In the genomic region with DNA sequence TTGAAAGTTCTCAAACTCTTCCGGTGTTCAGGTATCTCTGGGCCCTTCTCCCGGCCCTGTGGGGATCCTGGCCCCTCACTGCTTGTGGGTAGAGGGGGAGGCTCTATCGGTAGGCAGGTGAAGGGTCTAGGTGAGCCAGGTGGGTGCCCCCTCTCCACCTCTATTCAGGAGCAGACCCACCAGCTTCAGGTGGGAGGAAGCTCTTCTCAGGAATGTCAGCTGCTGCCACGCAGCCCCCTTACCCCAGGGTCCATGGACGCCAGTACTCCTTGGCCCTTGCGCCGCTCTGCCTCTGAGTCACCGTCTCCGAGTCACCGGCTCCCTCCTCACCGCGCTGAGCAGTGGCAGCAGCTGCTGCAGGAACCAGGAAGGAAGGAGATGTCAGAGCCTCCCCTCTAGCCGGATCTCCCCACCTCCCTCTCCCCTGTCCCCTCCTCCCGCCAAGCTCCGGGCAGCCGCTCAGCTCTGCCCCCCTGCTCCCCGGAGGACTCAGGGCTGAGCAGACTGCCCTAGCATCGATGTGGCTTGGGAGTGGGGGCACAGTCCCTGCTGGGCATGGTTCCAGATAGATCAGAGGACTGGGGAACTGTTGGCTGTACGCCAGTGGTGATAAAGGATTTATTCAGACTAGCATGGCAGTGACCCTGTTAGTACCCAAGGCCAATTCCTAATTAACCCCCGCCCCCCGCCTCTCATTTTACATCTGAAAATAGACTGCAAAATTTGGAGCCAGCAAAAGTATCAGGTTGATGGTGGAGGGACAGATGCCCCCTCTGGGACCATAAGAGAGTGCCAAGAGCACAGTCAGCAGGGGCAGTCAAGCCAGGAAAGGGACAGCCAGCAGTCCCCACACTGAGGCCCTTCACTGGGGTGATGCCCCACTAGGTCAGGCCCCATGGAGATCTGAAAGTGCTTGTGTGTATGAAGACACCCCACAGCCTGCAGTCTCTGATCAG, we compare ENCODE assay signal across 1 cellular context.
TF ChIP-seq lines count a peak whose summit lies in the region.

A gene with protein sequence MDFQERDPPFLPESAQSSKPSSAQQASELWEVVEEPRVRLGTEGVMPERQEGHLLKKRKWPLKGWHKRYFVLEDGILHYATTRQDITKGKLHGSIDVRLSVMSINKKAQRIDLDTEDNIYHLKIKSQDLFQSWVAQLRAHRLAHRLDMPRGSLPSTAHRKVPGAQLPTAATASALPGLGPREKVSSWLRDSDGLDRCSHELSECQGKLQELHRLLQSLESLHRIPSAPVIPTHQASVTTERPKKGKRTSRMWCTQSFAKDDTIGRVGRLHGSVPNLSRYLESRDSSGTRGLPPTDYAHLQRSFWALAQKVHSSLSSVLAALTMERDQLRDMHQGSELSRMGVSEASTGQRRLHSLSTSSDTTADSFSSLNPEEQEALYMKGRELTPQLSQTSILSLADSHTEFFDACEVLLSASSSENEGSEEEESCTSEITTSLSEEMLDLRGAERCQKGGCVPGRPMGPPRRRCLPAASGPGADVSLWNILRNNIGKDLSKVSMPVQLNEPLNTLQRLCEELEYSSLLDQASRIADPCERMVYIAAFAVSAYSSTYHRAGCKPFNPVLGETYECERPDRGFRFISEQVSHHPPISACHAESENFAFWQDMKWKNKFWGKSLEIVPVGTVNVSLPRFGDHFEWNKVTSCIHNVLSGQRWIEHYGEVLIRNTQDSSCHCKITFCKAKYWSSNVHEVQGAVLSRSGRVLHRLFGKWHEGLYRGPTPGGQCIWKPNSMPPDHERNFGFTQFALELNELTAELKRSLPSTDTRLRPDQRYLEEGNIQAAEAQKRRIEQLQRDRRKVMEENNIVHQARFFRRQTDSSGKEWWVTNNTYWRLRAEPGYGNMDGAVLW (minus strand): TSS at position 371 of the 956 bp plus-strand sequence. CDS start 1,516 bp downstream, outside the sequence.

TF ChIP-seq in HepG2, 621 proteins besides CTCF, POLR2A, EP300 and RAD21 (continued from another document and continues in another):
- TF ChIP-seq, protein P1, sequence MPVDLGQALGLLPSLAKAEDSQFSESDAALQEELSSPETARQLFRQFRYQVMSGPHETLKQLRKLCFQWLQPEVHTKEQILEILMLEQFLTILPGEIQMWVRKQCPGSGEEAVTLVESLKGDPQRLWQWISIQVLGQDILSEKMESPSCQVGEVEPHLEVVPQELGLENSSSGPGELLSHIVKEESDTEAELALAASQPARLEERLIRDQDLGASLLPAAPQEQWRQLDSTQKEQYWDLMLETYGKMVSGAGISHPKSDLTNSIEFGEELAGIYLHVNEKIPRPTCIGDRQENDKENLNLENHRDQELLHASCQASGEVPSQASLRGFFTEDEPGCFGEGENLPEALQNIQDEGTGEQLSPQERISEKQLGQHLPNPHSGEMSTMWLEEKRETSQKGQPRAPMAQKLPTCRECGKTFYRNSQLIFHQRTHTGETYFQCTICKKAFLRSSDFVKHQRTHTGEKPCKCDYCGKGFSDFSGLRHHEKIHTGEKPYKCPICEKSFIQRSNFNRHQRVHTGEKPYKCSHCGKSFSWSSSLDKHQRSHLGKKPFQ (CRISPR knock-in tag; IDR thresholded peaks at IDR 0.05; ENCODE audit: insufficient replicate concordance): no peak
- TF ChIP-seq DNMT1 (CRISPR knock-in tag; IDR thresholded peaks at IDR 0.05): no peak
- TF ChIP-seq KDM6A (CRISPR knock-in tag; IDR thresholded peaks at IDR 0.05; ENCODE audit: low read depth): no peak
- no peak for TF ChIP-seq PRPF4 (IDR thresholded peaks at IDR 0.05; ENCODE audit: low read depth, low read length, poor library complexity, severe bottlenecking)
- TF ChIP-seq FOXO1 (CRISPR knock-in tag; IDR thresholded peaks at IDR 0.05): no peak; the same call in 1 of the 2 replicates
- TF ChIP-seq DR1 (CRISPR knock-in tag; IDR thresholded peaks at IDR 0.05): peak; percentile 43; the same call in 1 of the 2 replicates
- TF ChIP-seq ZNF589 (CRISPR knock-in tag; conservative IDR thresholded peaks at IDR 0.05): no peak
- TF ChIP-seq THYN1 (CRISPR knock-in tag; IDR thresholded peaks at IDR 0.05; ENCODE audit: borderline replicate concordance, low read depth): 0 out of 2 replicates have a peak, but pooled peaks have one; percentile 41
- TF ChIP-seq ZXDC (CRISPR knock-in tag; IDR thresholded peaks at IDR 0.05): no peak
- no peak for TF ChIP-seq ZKSCAN1 (IDR thresholded peaks at IDR 0.05; ENCODE audit: low read length)
- no peak for TF ChIP-seq KLF12 (CRISPR knock-in tag; IDR thresholded peaks at IDR 0.05; ENCODE audit: borderline replicate concordance)
- no peak for TF ChIP-seq NFE2L1 (CRISPR knock-in tag; IDR thresholded peaks at IDR 0.05; ENCODE audit: borderline replicate concordance)
- TF ChIP-seq ZNF136 (CRISPR knock-in tag; IDR thresholded peaks at IDR 0.05; ENCODE audit: low read depth): peak; percentile 76; the same call in 1 of the 2 replicates
- no peak for TF ChIP-seq ZNF790 (CRISPR knock-in tag; IDR thresholded peaks at IDR 0.05; ENCODE audit: borderline replicate concordance)
- TF ChIP-seq, protein P2, sequence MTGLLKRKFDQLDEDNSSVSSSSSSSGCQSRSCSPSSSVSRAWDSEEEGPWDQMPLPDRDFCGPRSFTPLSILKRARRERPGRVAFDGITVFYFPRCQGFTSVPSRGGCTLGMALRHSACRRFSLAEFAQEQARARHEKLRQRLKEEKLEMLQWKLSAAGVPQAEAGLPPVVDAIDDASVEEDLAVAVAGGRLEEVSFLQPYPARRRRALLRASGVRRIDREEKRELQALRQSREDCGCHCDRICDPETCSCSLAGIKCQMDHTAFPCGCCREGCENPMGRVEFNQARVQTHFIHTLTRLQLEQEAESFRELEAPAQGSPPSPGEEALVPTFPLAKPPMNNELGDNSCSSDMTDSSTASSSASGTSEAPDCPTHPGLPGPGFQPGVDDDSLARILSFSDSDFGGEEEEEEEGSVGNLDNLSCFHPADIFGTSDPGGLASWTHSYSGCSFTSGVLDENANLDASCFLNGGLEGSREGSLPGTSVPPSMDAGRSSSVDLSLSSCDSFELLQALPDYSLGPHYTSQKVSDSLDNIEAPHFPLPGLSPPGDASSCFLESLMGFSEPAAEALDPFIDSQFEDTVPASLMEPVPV (CRISPR knock-in tag; IDR thresholded peaks at IDR 0.05): 0 out of 2 replicates have a peak, but pooled peaks have one; percentile 64
- TF ChIP-seq HNRNPK (IDR thresholded peaks at IDR 0.05; ENCODE audit: low read depth, low read length, poor library complexity, severe bottlenecking): no peak
- TF ChIP-seq, protein P3, sequence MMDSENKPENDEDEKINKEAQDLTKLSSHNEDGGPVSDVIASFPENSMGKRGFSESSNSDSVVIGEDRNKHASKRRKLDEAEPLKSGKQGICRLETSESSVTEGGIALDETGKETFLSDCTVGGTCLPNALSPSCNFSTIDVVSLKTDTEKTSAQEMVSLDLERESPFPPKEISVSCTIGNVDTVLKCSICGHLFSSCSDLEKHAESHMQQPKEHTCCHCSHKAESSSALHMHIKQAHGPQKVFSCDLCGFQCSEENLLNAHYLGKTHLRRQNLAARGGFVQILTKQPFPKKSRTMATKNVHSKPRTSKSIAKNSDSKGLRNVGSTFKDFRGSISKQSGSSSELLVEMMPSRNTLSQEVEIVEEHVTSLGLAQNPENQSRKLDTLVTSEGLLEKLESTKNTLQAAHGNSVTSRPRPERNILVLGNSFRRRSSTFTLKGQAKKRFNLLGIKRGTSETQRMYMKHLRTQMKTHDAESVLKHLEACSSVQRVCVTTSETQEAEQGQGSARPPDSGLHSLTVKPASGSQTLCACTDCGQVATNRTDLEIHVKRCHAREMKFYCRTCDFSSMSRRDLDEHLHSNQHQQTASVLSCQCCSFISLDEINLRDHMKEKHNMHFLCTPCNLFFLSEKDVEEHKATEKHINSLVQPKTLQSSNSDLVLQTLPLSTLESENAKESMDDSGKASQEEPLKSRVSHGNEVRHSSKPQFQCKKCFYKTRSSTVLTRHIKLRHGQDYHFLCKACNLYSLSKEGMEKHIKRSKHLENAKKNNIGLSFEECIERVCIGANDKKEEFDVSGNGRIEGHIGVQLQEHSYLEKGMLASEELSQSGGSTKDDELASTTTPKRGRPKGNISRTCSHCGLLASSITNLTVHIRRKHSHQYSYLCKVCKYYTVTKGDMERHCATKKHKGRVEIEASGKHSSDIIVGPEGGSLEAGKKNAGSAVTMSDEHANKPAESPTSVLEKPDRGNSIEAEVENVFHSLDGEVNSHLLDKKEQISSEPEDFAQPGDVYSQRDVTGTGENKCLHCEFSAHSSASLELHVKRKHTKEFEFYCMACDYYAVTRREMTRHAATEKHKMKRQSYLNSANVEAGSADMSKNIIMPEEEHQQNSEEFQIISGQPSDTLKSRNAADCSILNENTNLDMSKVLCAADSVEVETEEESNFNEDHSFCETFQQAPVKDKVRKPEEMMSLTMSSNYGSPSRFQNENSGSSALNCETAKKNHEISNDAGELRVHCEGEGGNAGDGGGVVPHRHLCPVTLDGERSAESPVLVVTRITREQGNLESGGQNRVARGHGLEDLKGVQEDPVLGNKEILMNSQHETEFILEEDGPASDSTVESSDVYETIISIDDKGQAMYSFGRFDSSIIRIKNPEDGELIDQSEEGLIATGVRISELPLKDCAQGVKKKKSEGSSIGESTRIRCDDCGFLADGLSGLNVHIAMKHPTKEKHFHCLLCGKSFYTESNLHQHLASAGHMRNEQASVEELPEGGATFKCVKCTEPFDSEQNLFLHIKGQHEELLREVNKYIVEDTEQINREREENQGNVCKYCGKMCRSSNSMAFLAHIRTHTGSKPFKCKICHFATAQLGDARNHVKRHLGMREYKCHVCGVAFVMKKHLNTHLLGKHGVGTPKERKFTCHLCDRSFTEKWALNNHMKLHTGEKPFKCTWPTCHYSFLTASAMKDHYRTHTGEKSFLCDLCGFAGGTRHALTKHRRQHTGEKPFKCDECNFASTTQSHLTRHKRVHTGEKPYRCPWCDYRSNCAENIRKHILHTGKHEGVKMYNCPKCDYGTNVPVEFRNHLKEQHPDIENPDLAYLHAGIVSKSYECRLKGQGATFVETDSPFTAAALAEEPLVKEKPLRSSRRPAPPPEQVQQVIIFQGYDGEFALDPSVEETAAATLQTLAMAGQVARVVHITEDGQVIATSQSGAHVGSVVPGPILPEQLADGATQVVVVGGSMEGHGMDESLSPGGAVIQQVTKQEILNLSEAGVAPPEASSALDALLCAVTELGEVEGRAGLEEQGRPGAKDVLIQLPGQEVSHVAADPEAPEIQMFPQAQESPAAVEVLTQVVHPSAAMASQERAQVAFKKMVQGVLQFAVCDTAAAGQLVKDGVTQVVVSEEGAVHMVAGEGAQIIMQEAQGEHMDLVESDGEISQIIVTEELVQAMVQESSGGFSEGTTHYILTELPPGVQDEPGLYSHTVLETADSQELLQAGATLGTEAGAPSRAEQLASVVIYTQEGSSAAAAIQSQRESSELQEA (CRISPR knock-in tag; IDR thresholded peaks at IDR 0.05; ENCODE audit: not compliant biosample characterization): peak; percentile 73
- no peak for TF ChIP-seq ATM (IDR thresholded peaks at IDR 0.05; ENCODE audit: borderline replicate concordance)
- no peak for TF ChIP-seq ZNF3 (CRISPR knock-in tag; IDR thresholded peaks at IDR 0.05)
- 0 out of 2 replicates have a peak, but pooled peaks have one; percentile 45 for TF ChIP-seq RELA (CRISPR knock-in tag; IDR thresholded peaks at IDR 0.05)
- no peak for TF ChIP-seq MED13 (CRISPR knock-in tag; IDR thresholded peaks at IDR 0.05)
- TF ChIP-seq CAMTA2 (CRISPR knock-in tag; IDR thresholded peaks at IDR 0.05; ENCODE audit: borderline replicate concordance): no peak
- no peak for TF ChIP-seq ZFP62 (CRISPR knock-in tag; IDR thresholded peaks at IDR 0.05)
- no peak for TF ChIP-seq SKIL (CRISPR knock-in tag; IDR thresholded peaks at IDR 0.05; ENCODE audit: borderline replicate concordance)
- no peak for TF ChIP-seq ZNF781 (CRISPR knock-in tag; IDR thresholded peaks at IDR 0.05; ENCODE audit: borderline replicate concordance, not compliant biosample characterization)
- TF ChIP-seq ZNF138 (CRISPR knock-in tag; IDR thresholded peaks at IDR 0.05; ENCODE audit: low read depth): no peak
- peak; percentile 89 for TF ChIP-seq THAP11 (CRISPR knock-in tag; IDR thresholded peaks at IDR 0.05)
- no peak for TF ChIP-seq ZNF629 (CRISPR knock-in tag; conservative IDR thresholded peaks at IDR 0.05)
- peak; percentile 70 for TF ChIP-seq FOSL2 (CRISPR knock-in tag; IDR thresholded peaks at IDR 0.05)
- TF ChIP-seq ZNF597 (CRISPR knock-in tag; IDR thresholded peaks at IDR 0.05): no peak
- TF ChIP-seq POLR2AphosphoS2 (IDR thresholded peaks at IDR 0.05; ENCODE audit: low read depth, low read length): no peak
